Comparison of ENCODE assay signal across 17 cellular contexts in the genomic region with DNA sequence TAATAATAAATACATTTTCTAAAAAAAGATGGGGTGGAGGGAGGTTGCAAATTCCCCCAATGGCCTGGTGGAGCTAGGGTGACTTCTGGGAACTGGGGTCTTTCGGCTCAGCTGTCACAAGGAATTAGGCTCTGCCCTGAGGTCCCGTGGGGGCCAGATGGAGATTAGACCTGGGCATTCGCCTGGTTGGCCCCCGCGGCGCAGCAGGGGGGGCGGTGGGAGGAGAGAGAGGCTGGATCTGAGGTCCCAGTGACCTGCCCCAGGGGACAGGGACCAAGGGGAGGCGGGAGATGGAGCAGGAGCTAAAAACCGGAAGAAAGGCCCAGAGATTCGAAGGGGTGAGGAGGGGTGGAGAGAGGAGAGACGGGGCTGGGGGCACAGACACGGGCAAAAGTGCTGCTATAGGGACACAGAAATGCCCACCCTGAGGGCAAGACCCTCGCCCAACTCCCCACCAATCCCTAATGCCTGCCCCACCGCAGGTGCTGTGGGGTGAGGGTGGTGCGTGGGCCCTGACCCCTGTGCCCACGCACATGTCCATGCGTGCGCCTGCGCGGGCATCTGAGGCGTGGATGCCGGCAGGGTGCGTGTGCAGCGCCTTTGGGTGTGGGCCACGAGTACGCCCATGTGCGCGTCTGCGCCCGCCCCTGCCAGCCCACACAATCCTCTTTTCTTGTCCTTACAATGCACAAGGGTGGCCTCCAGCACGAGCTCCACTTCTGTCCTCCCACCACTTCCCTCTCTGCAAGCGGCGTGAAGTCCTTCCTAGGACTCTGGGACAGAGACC. TPM values are rescaled to one million over a fixed set of nuclear protein-coding genes. Genes with fewer than 3 reads are reported as not detected.
"Had no signal": no experiment of that assay in that cellular context is flagged by ENCODE, and none has a peak within 500 bp of the region (broad histone marks: within the 10 kb centered on the region; RNA-seq: fewer than 3 reads in every experiment).

No MANE protein-coding gene starts in this region.

- ATAC-seq: activated naive CD8-positive, alpha-beta T cell treated with anti-CD3 and anti-CD28 coated beads, Interleukin-2, amount 50 U/mL, for 24 hours; heart left ventricle; left lung; WTC11 had no signal

- DNase-seq: activated CD4-positive, alpha-beta T cell treated with anti-CD3 and anti-CD28 coated beads, Interleukin-2, amount 10 ng/mL, durations not matched to agents 7 days and 5 days; activated CD8-positive, alpha-beta memory T cell treated with anti-CD3 and anti-CD28 coated beads for 24 hours; activated naive CD4-positive, alpha-beta T cell treated with Interleukin-2 at 50 U/mL for 16 hours; activated naive CD8-positive, alpha-beta T cell treated with anti-CD3 and anti-CD28 coated beads, Interleukin-2, amount 50 U/mL, for 24 hours; heart left ventricle; islet precursor cell; left lung; nephron progenitor cell; stimulated activated CD4-positive, alpha-beta T cell treated with anti-CD3 and anti-CD28 coated beads, Interleukin-15, amount 100 ng/mL, for 24 hours; stimulated activated CD4-positive, alpha-beta T cell treated with anti-CD3 and anti-CD28 coated beads, Interleukin-4, amount 100 ng/mL, for 24 hours had no signal

RNA-seq across cellular contexts. Expression of gene FUT6, which starts 14.5 kb away (rescaled TPM):
- total RNA-seq: activated CD4-positive, alpha-beta T cell treated with anti-CD3 and anti-CD28 coated beads, Interleukin-2, amount 10 ng/mL, durations not matched to agents 7 days and 5 days; ascending aorta; fibroblast of villous mesenchyme; heart left ventricle; mesenteric fat pad; osteocyte; skeletal muscle tissue; urinary bladder; WTC11 had no signal

RNA-seq across cellular contexts. Expression of gene NRTN, which starts 20.1 kb away (rescaled TPM):
- total RNA-seq: fibroblast of villous mesenchyme, skeletal muscle tissue had no signal

RNA-seq across cellular contexts. Expression of gene FUT3, which starts 26.3 kb away (rescaled TPM):
- total RNA-seq: activated CD4-positive, alpha-beta T cell treated with anti-CD3 and anti-CD28 coated beads, Interleukin-2, amount 10 ng/mL, durations not matched to agents 7 days and 5 days; ascending aorta; heart left ventricle; mesenteric fat pad; osteocyte; skeletal muscle tissue had no signal

RNA-seq across cellular contexts. Expression of gene PRR22, which starts 40.4 kb away (rescaled TPM):
- total RNA-seq: skeletal muscle tissue had no signal
